8 cellular contexts compared by ENCODE assay signal in genomic region chr20:23937303-23938117, GRCh38. TPM values are rescaled to one million over a fixed set of nuclear protein-coding genes. Genes with fewer than 3 reads are reported as not detected.
A peak's percentile ranks its signal among the peaks of the same experiment; 100 is the strongest.
DNase-seq lines count a peak whose midpoint lies in the region; ATAC-seq and TF ChIP-seq lines count a peak whose summit lies in the region.

No MANE protein-coding gene starts in this region.

- TF ChIP-seq CTCF in A673 (conservative IDR thresholded peaks at IDR 0.05; ENCODE audit: low read depth, low read length): peak; percentile 73
- peak; percentile 70 for TF ChIP-seq CTCF in GM12875 (IDR thresholded peaks at IDR 0.05; ENCODE audit: borderline replicate concordance, insufficient read depth, low read depth, low read length)
- TF ChIP-seq CTCF in fibroblast of the aortic adventitia (IDR thresholded peaks at IDR 0.05; ENCODE audit: insufficient read depth, low read length): peak; percentile 74
- peak; percentile 80 for TF ChIP-seq CTCF in neural progenitor cell (IDR thresholded peaks at IDR 0.05)
- TF ChIP-seq CTCF in thoracic aorta (IDR thresholded peaks at IDR 0.05): peak; percentile 47

- H3K36me3 Mint-ChIP-seq in activated T-cell treated with anti-CD3 and anti-CD28 coated beads, Interleukin-2, amount 50 U/mL, for 4 hours (ENCODE audit: insufficient read depth): no peaks in the 10 kb centered on the region
- H3K36me3 Mint-ChIP-seq in neural progenitor cell: no peaks in the 10 kb centered on the region

- DNase-seq in A673 (ENCODE audit: low spot score) (peak; percentile 63), NOMO-1 treated with dmso at 0.1 percent for 144 hours (lab: John Stamatoyannopoulos, UW; ENCODE audit: unreplicated experiment) (peak; percentile 2), fibroblast of the aortic adventitia (ENCODE audit: low read depth) (peak; percentile 64), neural progenitor cell (ENCODE audit: low spot score) (peak; percentile 76), thoracic aorta (ENCODE audit: low spot score) (no peak)
- peak; percentile 60 for DNase-seq in activated T-cell treated with anti-CD3 and anti-CD28 coated beads, Interleukin-2, amount 50 U/mL, for 4 hours

- peaks cover 4% of the 10 kb centered on the region for H3K27me3 ChIP-seq in A673 (replicated peaks; ENCODE audit: insufficient read depth, low read depth, low read length, poor library complexity)
- no peaks in the 10 kb centered on the region for H3K27me3 ChIP-seq in neural progenitor cell
- H3K27me3 ChIP-seq in thoracic aorta (replicated peaks; ENCODE audit: insufficient read depth): no peaks in the 10 kb centered on the region

- no peak overlapping the region for H3K4me2 ChIP-seq in neural progenitor cell

- no peak overlapping the region for H2AFZ ChIP-seq in neural progenitor cell (replicated peaks)

- H3K9ac ChIP-seq in neural progenitor cell: no peak overlapping the region

- H3K4me3 Mint-ChIP-seq in activated T-cell treated with anti-CD3 and anti-CD28 coated beads, Interleukin-2, amount 50 U/mL, for 4 hours: no peak overlapping the region
- no peak overlapping the region for H3K4me3 Mint-ChIP-seq in neural progenitor cell

- H4K20me1 ChIP-seq in neural progenitor cell (ENCODE audit: low read depth): no peaks in the 10 kb centered on the region

- H3K27ac ChIP-seq in A673 (ENCODE audit: low read depth, low read length, poor library complexity, severe bottlenecking): no peak overlapping the region
- H3K27ac ChIP-seq in neural progenitor cell: no peak overlapping the region
- H3K27ac ChIP-seq in thoracic aorta: no peak overlapping the region

- no peaks in the 10 kb centered on the region for H3K79me2 ChIP-seq in neural progenitor cell (ENCODE audit: low read depth)

- H3K4me3 ChIP-seq in A673 (ENCODE audit: low read depth, low read length, poor library complexity, severe bottlenecking) (no peak overlapping the region), GM12875 (ENCODE audit: low read depth, low read length) (no peak overlapping the region), fibroblast of the aortic adventitia (ENCODE audit: low read depth, low read length) (no peak overlapping the region), neural progenitor cell (no peak overlapping the region), thoracic aorta (no peak overlapping the region)

- H3K9me3 ChIP-seq in A673 (ENCODE audit: low read depth, low read length, poor library complexity, severe bottlenecking) (no peaks in the 10 kb centered on the region), neural progenitor cell (ENCODE audit: low read depth) (no peaks in the 10 kb centered on the region), thoracic aorta (no peaks in the 10 kb centered on the region)

- no peak overlapping the region for H3K27ac Mint-ChIP-seq in neural progenitor cell

- H3K9me3 Mint-ChIP-seq in activated T-cell treated with anti-CD3 and anti-CD28 coated beads, Interleukin-2, amount 50 U/mL, for 4 hours: no peaks in the 10 kb centered on the region
- no peaks in the 10 kb centered on the region for H3K9me3 Mint-ChIP-seq in neural progenitor cell

- H3F3A ChIP-seq in neural progenitor cell (ENCODE audit: low read depth): no peaks in the 10 kb centered on the region

- no TSS peak for BruUV-seq in A673 (replicated peaks; lab: Mats Ljungman, UMichigan)

- intact Hi-C loops in A673 (cut with micrococcal nuclease; ENCODE audit: unreplicated experiment): loop anchor here (2.0 kb wide), 1 partner anchor 981 kb away; no protein-coding TSS in a partner anchor

- POLR2A ChIA-PET in A673 (lab: Charles Lee; ENCODE audit: low non-redundant PET): no interaction called here

- H3K4me1 ChIP-seq in A673 (ENCODE audit: insufficient read depth, low read length, poor library complexity, severe bottlenecking) (no peaks in the 10 kb centered on the region), neural progenitor cell (no peaks in the 10 kb centered on the region), thoracic aorta (ENCODE audit: control insufficient read depth in 1 of 2, low read depth in 2 of 2) (no peaks in the 10 kb centered on the region)

- H3K36me3 ChIP-seq in A673 (ENCODE audit: insufficient read depth, low read length, poor library complexity, severe bottlenecking): no peaks in the 10 kb centered on the region
- H3K36me3 ChIP-seq in neural progenitor cell: no peaks in the 10 kb centered on the region
- H3K36me3 ChIP-seq in thoracic aorta: no peaks in the 10 kb centered on the region

- no peaks in the 10 kb centered on the region for H3K4me1 Mint-ChIP-seq in activated T-cell treated with anti-CD3 and anti-CD28 coated beads, Interleukin-2, amount 50 U/mL, for 4 hours (ENCODE audit: low read depth)
- no peaks in the 10 kb centered on the region for H3K4me1 Mint-ChIP-seq in neural progenitor cell

- peak; percentile 54 for ATAC-seq in HG03097 (IDR thresholded peaks at IDR 0.05; ENCODE audit: low FRiP score, unreplicated experiment)
- peak; percentile 84 to 88 for ATAC-seq in activated T-cell treated with anti-CD3 and anti-CD28 coated beads, Interleukin-2, amount 50 U/mL, for 4 hours
- ATAC-seq in thoracic aorta (ENCODE audit: insufficient number of reproducible peaks, low FRiP score, low read depth): no peak

- peaks cover 2% of the 10 kb centered on the region for H3K27me3 Mint-ChIP-seq in activated T-cell treated with anti-CD3 and anti-CD28 coated beads, Interleukin-2, amount 50 U/mL, for 4 hours (ENCODE audit: low read depth)
- H3K27me3 Mint-ChIP-seq in neural progenitor cell (ENCODE audit: insufficient read depth, low read depth): peaks cover 5% of the 10 kb centered on the region

- CTCF ChIA-PET in A673 (lab: Charles Lee): interaction anchor here (0.8 kb wide), 2 partner anchors 13 to 1462 kb away, joined by 3 to 4 read pairs; no protein-coding TSS in a partner anchor

RNA-seq across cellular contexts. Expression of gene GGTLC1, which starts 51.1 kb away (rescaled TPM):
- not detected in 2 replicates for total RNA-seq in A673 (2021)
- not detected for total RNA-seq in activated T-cell treated with anti-CD3 and anti-CD28 coated beads, Interleukin-2, amount 50 U/mL, for 4 hours
- not detected in 2 replicates for total RNA-seq in fibroblast of the aortic adventitia (ENCODE audit: low replicate concordance)
- not detected in 2 replicates for total RNA-seq in neural progenitor cell (ENCODE audit: low replicate concordance)
- total RNA-seq in thoracic aorta: not detected

RNA-seq across cellular contexts. Expression of gene CST5, which starts 58.0 kb away (rescaled TPM):
- total RNA-seq in A673 (2021): not detected in 2 replicates
- total RNA-seq in activated T-cell treated with anti-CD3 and anti-CD28 coated beads, Interleukin-2, amount 50 U/mL, for 4 hours: not detected
- total RNA-seq in fibroblast of the aortic adventitia (ENCODE audit: low replicate concordance): not detected in 2 replicates
- not detected in 2 replicates for total RNA-seq in neural progenitor cell (ENCODE audit: low replicate concordance)
- total RNA-seq in thoracic aorta: not detected
